1 cellular context compared by ENCODE assay signal in genomic region chr6:126625019-126625418, GRCh38.
TF ChIP-seq lines count a peak whose summit lies in the region.

No MANE protein-coding gene starts in this region.

TF ChIP-seq in GM12878, 131 proteins besides CTCF, POLR2A, EP300 and RAD21 (continued from another document):
- TF ChIP-seq REST (IDR thresholded peaks at IDR 0.05; ENCODE audit: low read depth, low read length) = peak; percentile 84
